ENCODE assay signal across 8 cellular contexts in the genomic region with DNA sequence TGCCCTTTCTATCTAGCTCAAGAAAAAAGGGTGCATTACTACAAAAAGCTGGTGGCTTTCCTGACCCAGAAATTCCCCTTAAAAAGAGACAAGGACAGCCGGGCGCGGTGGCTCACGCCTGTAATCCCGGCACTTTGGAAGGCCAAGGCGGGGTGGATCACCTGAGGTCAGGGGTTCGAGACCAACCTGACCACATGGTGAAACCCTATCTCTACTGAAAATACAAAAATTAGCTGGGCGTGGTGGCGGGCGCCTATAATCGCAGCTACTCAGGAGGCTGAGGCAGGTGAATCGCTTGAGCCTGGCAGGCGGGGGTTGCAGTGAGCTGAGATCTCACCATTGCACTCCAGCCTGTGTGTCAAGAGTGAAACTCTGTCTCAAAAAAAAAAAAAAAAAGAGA.
DNase-seq lines count a peak whose midpoint lies in the region; ATAC-seq and TF ChIP-seq lines count a peak whose summit lies in the region.
"Not testable (repeated sequence)": the region's sequence is repeated elsewhere in the genome, so short reads cannot be mapped to it uniquely, and the experiment has no call there.

No MANE protein-coding gene starts in this region.

- H3K27me3 ChIP-seq in Caco-2 (replicated peaks; ENCODE audit: control insufficient read depth, insufficient read depth, low read length); Loucy (ENCODE audit: insufficient read depth, low read length, poor library complexity, severe bottlenecking); esophagus (ENCODE audit: control insufficient read depth in 1 of 2, insufficient read depth in 2 of 2, low read length in 2 of 2); right lobe of liver; ovary; thoracic aorta (replicated peaks; ENCODE audit: insufficient read depth): not testable (repeated sequence)

- H3K4me1 Mint-ChIP-seq in Caco-2 (ENCODE audit: low read depth, unreplicated experiment): peaks cover 11% of the 10 kb centered on the region
- peaks cover 47% of the 10 kb centered on the region for H3K4me1 Mint-ChIP-seq in activated B cell treated with CpG ODN at 0.5 μM for 24 hours

- BruUV-seq in Caco-2 (replicated peaks; lab: Mats Ljungman, UMichigan): not testable (repeated sequence)

- intact Hi-C loops in Caco-2 (cut with micrococcal nuclease; ENCODE audit: unreplicated experiment) (loop anchor here (1.0 kb wide), 1 partner anchor 21 kb away; no protein-coding TSS in a partner anchor), activated B cell treated with CpG ODN at 0.5 μM for 24 hours (cut with micrococcal nuclease) (loop anchor here (2.0 to 10.0 kb wide), 2 partner anchors 80 to 82 kb away; a partner anchor contains a TSS), ovary (cut with DNase I) (loop anchor here in 1 of 4 donors (10.0 kb wide), 1 partner anchor 82 kb away; a partner anchor contains a TSS)
- intact Hi-C loops in right lobe of liver (cut with DNase I): not testable (repeated sequence)

- H3K4me3 ChIP-seq in Caco-2 (ENCODE audit: low read depth, low read length) (peak overlapping the region; percentile 35), Loucy (ENCODE audit: low read length, poor library complexity, severe bottlenecking) (peak overlapping the region; percentile 60), astrocyte of the spinal cord (ENCODE audit: low read depth, low read length) (peak overlapping the region; percentile 32), esophagus (ENCODE audit: low read depth in 1 of 2, low read length in 2 of 2) (peak overlapping the region in 1 of 2 donors; percentile 42), right lobe of liver (peak overlapping the region in 1 of 3 donors; percentile 30), ovary (peak overlapping the region; percentile 18), thoracic aorta (peak overlapping the region; percentile 83)

- 41 to 50% methylated on average over 13 of the region's 13 CpGs for WGBS in esophagus, 2 donors
- WGBS in right lobe of liver (ENCODE audit: insufficient coverage, low coverage, low lambda C conversion rate, missing lambda C conversion rate): 90% methylated on average over 9 of the region's 13 CpGs
- 62 to 73% (median 65%) methylated on average over 13 of the region's 13 CpGs for whole genome bisulfite sequencing in ovary, 3 donors

- not testable (repeated sequence) for H3K9me3 Mint-ChIP-seq in Caco-2 (ENCODE audit: unreplicated experiment); activated B cell treated with CpG ODN at 0.5 μM for 24 hours

- not testable (repeated sequence) for H3F3A ChIP-seq in Loucy (ENCODE audit: low read depth)

- CTCF ChIA-PET in Caco-2 (lab: Charles Lee): interaction anchor here (0.6 to 1.7 kb wide), 3 partner anchors 18 to 86 kb away, joined by 3 to 4 read pairs (median 3); no protein-coding TSS in a partner anchor
- CTCF ChIA-PET in activated B cell treated with CpG ODN at 0.5 μM for 24 hours (lab: Charles Lee): not testable (repeated sequence)

- peak overlapping the region; percentile 56 for H3K4me2 ChIP-seq in Loucy (ENCODE audit: low read depth, low read length, poor library complexity, severe bottlenecking)

- not testable (repeated sequence) for ATAC-seq in activated B cell treated with CpG ODN at 0.5 μM for 24 hours (ENCODE audit: low read depth); right lobe of liver; thoracic aorta (ENCODE audit: insufficient number of reproducible peaks, low FRiP score, low read depth)

- H3K27ac Mint-ChIP-seq in Caco-2 (ENCODE audit: unreplicated experiment): peak overlapping the region; percentile 53
- H3K27ac Mint-ChIP-seq in activated B cell treated with CpG ODN at 0.5 μM for 24 hours: not testable (repeated sequence)

- H3K4me3 Mint-ChIP-seq in Caco-2 (ENCODE audit: unreplicated experiment): peak overlapping the region; percentile 82
- peak overlapping the region; percentile 90 for H3K4me3 Mint-ChIP-seq in activated B cell treated with CpG ODN at 0.5 μM for 24 hours

- not testable (repeated sequence) for DNase-seq in Caco-2; activated B cell treated with CpG ODN at 0.5 μM for 24 hours; astrocyte of the spinal cord (ENCODE audit: low read depth, low spot score); ovary; thoracic aorta (ENCODE audit: low spot score)
- DNase-seq in right lobe of liver: peak in 1 of 3 donors; percentile 27

- H4K20me1 ChIP-seq in Loucy (ENCODE audit: insufficient read depth, low read length, poor library complexity, severe bottlenecking): not testable (repeated sequence)

- H3K27ac ChIP-seq in esophagus (ENCODE audit: low read depth in 2 of 2, low read length in 1 of 2): peak overlapping the region; percentile 96 to 99
- peak overlapping the region; percentile 5 to 33 (median 26) for H3K27ac ChIP-seq in right lobe of liver
- H3K27ac ChIP-seq in ovary: peak overlapping the region in 1 of 2 donors; percentile 68
- peak overlapping the region; percentile 54 to 69 for H3K27ac ChIP-seq in thoracic aorta

- not testable (repeated sequence) for H3K4me1 ChIP-seq in Caco-2; right lobe of liver; ovary (ENCODE audit: insufficient read depth)
- H3K4me1 ChIP-seq in Loucy (ENCODE audit: insufficient read depth, low read length, poor library complexity, severe bottlenecking) (peaks cover 22% of the 10 kb centered on the region), esophagus (ENCODE audit: control insufficient read depth in 2 of 2, insufficient read depth in 2 of 2, low read length in 1 of 2) (peaks cover 3 to 24% of the 10 kb centered on the region in 2 donors), thoracic aorta (ENCODE audit: control insufficient read depth in 1 of 2, low read depth in 2 of 2) (peaks cover 12 to 26% of the 10 kb centered on the region in 2 donors)

- TF ChIP-seq EP300 in ovary (IDR thresholded peaks at IDR 0.05): not testable (repeated sequence)

- TF ChIP-seq CTCF in Caco-2 (IDR thresholded peaks at IDR 0.05; ENCODE audit: insufficient read depth in 1 of 2, low read depth in 1 of 2, low read length in 1 of 2, severe bottlenecking in 1 of 2, unreplicated experiment in 1 of 2); Loucy (conservative IDR thresholded peaks at IDR 0.05; ENCODE audit: low read length); activated B cell treated with CpG ODN at 0.5 μM for 24 hours (IDR thresholded peaks at IDR 0.05); astrocyte of the spinal cord (IDR thresholded peaks at IDR 0.05; ENCODE audit: low read depth, low read length); right lobe of liver (IDR thresholded peaks at IDR 0.05); ovary (IDR thresholded peaks at IDR 0.05); thoracic aorta (IDR thresholded peaks at IDR 0.05): not testable (repeated sequence)

- in situ Hi-C loops in astrocyte of the spinal cord (cut with HindIII; ENCODE audit: low sequenced_read_pairs): not testable (repeated sequence)

- peak overlapping the region; percentile 54 for H3K9ac ChIP-seq in Loucy (ENCODE audit: low read depth, low read length, poor library complexity, severe bottlenecking)

- H3K9me2 ChIP-seq in Loucy (replicated peaks; ENCODE audit: low read depth, low read length): not testable (repeated sequence)

- H3K27me3 Mint-ChIP-seq in Caco-2 (ENCODE audit: insufficient read depth, unreplicated experiment); activated B cell treated with CpG ODN at 0.5 μM for 24 hours: not testable (repeated sequence)

- H3K9me3 ChIP-seq in Caco-2; Loucy (ENCODE audit: insufficient read depth, low read depth, low read length); esophagus (ENCODE audit: control insufficient read depth in 2 of 2, insufficient read depth in 1 of 2, low read depth in 1 of 2, low read length in 1 of 2); right lobe of liver; ovary; thoracic aorta: not testable (repeated sequence)

- POLR2A ChIA-PET in Caco-2 (lab: Charles Lee): interaction anchor here (0.7 to 1.4 kb wide), 2 partner anchors 21 to 320 kb away, joined by 6 to 7 read pairs; no protein-coding TSS in a partner anchor
- POLR2A ChIA-PET in activated B cell treated with CpG ODN at 0.5 μM for 24 hours (lab: Charles Lee): interaction anchor here (0.6 kb wide), 1 partner anchor 327 kb away, joined by 4 read pairs; no protein-coding TSS in a partner anchor

- not testable (repeated sequence) for H3K36me3 Mint-ChIP-seq in Caco-2 (ENCODE audit: insufficient read depth, unreplicated experiment); activated B cell treated with CpG ODN at 0.5 μM for 24 hours (ENCODE audit: low read depth)

- not testable (repeated sequence) for H3K36me3 ChIP-seq in Caco-2 (ENCODE audit: control insufficient read depth, insufficient read depth, low read length); Loucy (ENCODE audit: insufficient read depth, low read length); esophagus (ENCODE audit: control insufficient read depth in 2 of 2, insufficient read depth in 2 of 2, low read length in 1 of 2); right lobe of liver; ovary; thoracic aorta

- H3K79me2 ChIP-seq in Loucy (ENCODE audit: insufficient read depth, low read length): not testable (repeated sequence)

- TF ChIP-seq POLR2A in right lobe of liver (IDR thresholded peaks at IDR 0.05); ovary (IDR thresholded peaks at IDR 0.05): not testable (repeated sequence)

- H2AFZ ChIP-seq in Loucy (ENCODE audit: low read length): not testable (repeated sequence)
